Comparison of ENCODE assay signal across 9 cellular contexts in genomic region chr6:135233676-135234491, GRCh38. TPM values are rescaled to one million over a fixed set of nuclear protein-coding genes. Genes with fewer than 3 reads are reported as not detected.
A peak's percentile ranks its signal among the peaks of the same experiment; 100 is the strongest.
DNase-seq lines count a peak whose midpoint lies in the region; ATAC-seq, FAIRE-seq and TF ChIP-seq lines count a peak whose summit lies in the region.
"Had no signal": no experiment of that assay in that cellular context is flagged by ENCODE, and none has a peak within 500 bp of the region (broad histone marks: within the 10 kb centered on the region; RNA-seq: fewer than 3 reads in every experiment).

No MANE protein-coding gene starts in this region.

- peak; percentile 45 for ATAC-seq in GM21367 (IDR thresholded peaks at IDR 0.05; ENCODE audit: unreplicated experiment)
- peak; percentile 74 for ATAC-seq in HG03432 (IDR thresholded peaks at IDR 0.05; ENCODE audit: unreplicated experiment)
- no peak for ATAC-seq in GM19397 (IDR thresholded peaks at IDR 0.05; ENCODE audit: unreplicated experiment)

- intact Hi-C loops in vagina (cut with DNase I) = no loop called here

- peaks cover 0 to 5% (median 2%) of the 10 kb centered on the region in 3 donors for H3K27me3 Mint-ChIP-seq in immature natural killer cell (ENCODE audit: low read depth in 3 of 3)

- H3K9me3 ChIP-seq in SK-N-MC (ENCODE audit: low read depth, low read length) (no peaks in the 10 kb centered on the region), vagina (no peaks in the 10 kb centered on the region)

- H3K9ac ChIP-seq in SK-N-MC (ENCODE audit: insufficient read length) = peak overlapping the region; percentile 4

- FAIRE-seq in GM12892 (lab: Jason Lieb, UNC) = peak; percentile 85

- TF ChIP-seq POLR2A in GM12892 (IDR thresholded peaks at IDR 0.05; ENCODE audit: low read depth, low read length) (no peak), vagina (IDR thresholded peaks at IDR 0.05) (no peak)

- H3K36me3 ChIP-seq in SK-N-MC (ENCODE audit: insufficient read depth, low read length) = no peaks in the 10 kb centered on the region
- no peaks in the 10 kb centered on the region for H3K36me3 ChIP-seq in vagina

- no peak for TF ChIP-seq CTCF in GM10266 (IDR thresholded peaks at IDR 0.05; ENCODE audit: control insufficient read depth, insufficient read depth, low read depth, missing control alignments)
- no peak for TF ChIP-seq CTCF in vagina (IDR thresholded peaks at IDR 0.05)

- H3K4me1 ChIP-seq in vagina = no peaks in the 10 kb centered on the region

- H3K4me3 Mint-ChIP-seq in immature natural killer cell = no peak overlapping the region

- no peaks in the 10 kb centered on the region for H3K27me3 ChIP-seq in vagina

- H3K4me3 ChIP-seq in SK-N-MC = 0 out of 2 replicates have a peak overlapping the region, but pooled peaks have one; percentile 10
- H3K4me3 ChIP-seq in vagina = no peak overlapping the region

- H3K36me3 Mint-ChIP-seq in immature natural killer cell = no peaks in the 10 kb centered on the region

- DNase-seq in GM12892 (ENCODE audit: insufficient read length) = no peak
- no peak for DNase-seq in SK-N-MC (ENCODE audit: low read depth, low spot score)
- no peak for DNase-seq in GM10266 (ENCODE audit: extremely low spot score)
- no peak for DNase-seq in vagina (ENCODE audit: extremely low spot score in 2 of 2)
- no peak for DNase-seq in immature natural killer cell
- DNase-seq: cortex of kidney had no signal

- H3K27ac Mint-ChIP-seq in immature natural killer cell = no peak overlapping the region

- H3K27ac ChIP-seq in SK-N-MC = peak overlapping the region; percentile 44; the same call in 1 of the 2 replicates
- no peak overlapping the region for H3K27ac ChIP-seq in vagina

- no peaks in the 10 kb centered on the region for H3K9me3 Mint-ChIP-seq in immature natural killer cell

- no peaks in the 10 kb centered on the region for H3K4me1 Mint-ChIP-seq in immature natural killer cell

RNA-seq across cellular contexts. Expression of gene MYB, which starts 52.8 kb away (rescaled TPM):
- 34.5 TPM for polyA plus RNA-seq in GM12892 (2012; ENCODE audit: missing spikeins)
- 2.5 TPM for total RNA-seq in vagina
- polyA plus RNA-seq in immature natural killer cell = under 1 TPM in 1 of 3 donors, not detected in 2; 0.24 TPM
